Comparison of ENCODE assay signal across 1 cellular context in genomic region chr22:35742342-35743100, GRCh38.
TF ChIP-seq lines count a peak whose summit lies in the region.

No MANE protein-coding gene starts in this region.

TF ChIP-seq in K562, 482 proteins besides CTCF, POLR2A, EP300 and RAD21 (continues in another document):
- TF ChIP-seq GTF2A2 (tag; IDR thresholded peaks at IDR 0.05) (no peak), BACH1 (tag; IDR thresholded peaks at IDR 0.05) (0 out of 2 replicates have a peak, but pooled peaks have one; percentile 37), POLR2G (IDR thresholded peaks at IDR 0.05; ENCODE audit: low read depth, low read length) (no peak), ZNF3 (CRISPR knock-in tag; IDR thresholded peaks at IDR 0.05) (no peak), NELFE (IDR thresholded peaks at IDR 0.05; ENCODE audit: insufficient read depth, insufficient read length) (no peak), AFF1 (IDR thresholded peaks at IDR 0.05; ENCODE audit: low read depth in 1 of 2, partially characterized antibody in 2 of 2) (no peak), SMARCE1 (IDR thresholded peaks at IDR 0.05) (peak; percentile 89), PHB (CRISPR knock-in tag; IDR thresholded peaks at IDR 0.05) (no peak), NR2C1 (IDR thresholded peaks at IDR 0.05) (peak; percentile 94), NR2C1 (tag; IDR thresholded peaks at IDR 0.05) (peak; percentile 95), FIP1L1 (IDR thresholded peaks at IDR 0.05; ENCODE audit: low read depth, low read length, poor library complexity, severe bottlenecking) (no peak), ARID3A (IDR thresholded peaks at IDR 0.05; ENCODE audit: borderline replicate concordance, low read depth, low read length) (peak; percentile 97), GTF2E2 (tag; IDR thresholded peaks at IDR 0.05) (no peak), SMAD4 (CRISPR knock-in tag; conservative IDR thresholded peaks at IDR 0.05) (peak; percentile 75), TEAD1 (CRISPR knock-in tag; IDR thresholded peaks at IDR 0.05) (0 out of 4 replicates have a peak, but pooled peaks of 1 of the 2 experiments have one; percentile 5), ZNF395 (CRISPR knock-in tag; IDR thresholded peaks at IDR 0.05) (peak; percentile 33; the same call in 1 of the 2 replicates), NFIC (IDR thresholded peaks at IDR 0.05) (peak; percentile 72), SOX6 (IDR thresholded peaks at IDR 0.05) (peak; percentile 86), ATF7 (IDR thresholded peaks at IDR 0.05) (peak; percentile 89), ZNF707 (CRISPR knock-in tag; conservative IDR thresholded peaks at IDR 0.05) (no peak), ADNP (tag; IDR thresholded peaks at IDR 0.05) (no peak), RREB1 (CRISPR knock-in tag; IDR thresholded peaks at IDR 0.05) (no peak), ZEB2 (IDR thresholded peaks at IDR 0.05) (peak; percentile 28; the same call in 1 of the 2 replicates), HDAC8 (tag; IDR thresholded peaks at IDR 0.05) (no peak), LEF1 (IDR thresholded peaks at IDR 0.05) (peak; percentile 80), ZNF639 (CRISPR knock-in tag; conservative IDR thresholded peaks at IDR 0.05 in 1 of 2, IDR thresholded peaks at IDR 0.05 in 1 of 2) (0 out of 4 replicates have a peak, but pooled peaks of 1 of the 2 experiments have one; percentile 39), ZNF274 (IDR thresholded peaks at IDR 0.05; ENCODE audit: borderline replicate concordance, low read depth, low read length) (no peak), KDM1A (IDR thresholded peaks at IDR 0.05) (peak; percentile 76 to 82), CBFA2T3 (IDR thresholded peaks at IDR 0.05) (peak; percentile 95), NR2F6 (CRISPR knock-in tag; IDR thresholded peaks at IDR 0.05) (no peak), CREM (IDR thresholded peaks at IDR 0.05; ENCODE audit: low read depth) (0 out of 2 replicates have a peak, but pooled peaks have one; percentile 19), RNF2 (IDR thresholded peaks at IDR 0.05) (peak; percentile 42; the same call in 1 of the 2 replicates), PBX2 (CRISPR knock-in tag; IDR thresholded peaks at IDR 0.05; ENCODE audit: low read depth) (no peak), PBX2 (tag; conservative IDR thresholded peaks at IDR 0.05; ENCODE audit: low read depth) (peak; percentile 81), ZFP36 (IDR thresholded peaks at IDR 0.05; ENCODE audit: low read depth, low read length, partially characterized antibody) (no peak), KHSRP (IDR thresholded peaks at IDR 0.05) (no peak), DACH1 (IDR thresholded peaks at IDR 0.05; ENCODE audit: partially characterized antibody) (peak; percentile 90), RB1 (IDR thresholded peaks at IDR 0.05; ENCODE audit: low read depth) (no peak), GABPA (tag; conservative IDR thresholded peaks at IDR 0.05; ENCODE audit: low read depth) (no peak), KLF13 (tag; IDR thresholded peaks at IDR 0.05; ENCODE audit: borderline replicate concordance, low read depth) (no peak)
- TF ChIP-seq, protein P1, sequence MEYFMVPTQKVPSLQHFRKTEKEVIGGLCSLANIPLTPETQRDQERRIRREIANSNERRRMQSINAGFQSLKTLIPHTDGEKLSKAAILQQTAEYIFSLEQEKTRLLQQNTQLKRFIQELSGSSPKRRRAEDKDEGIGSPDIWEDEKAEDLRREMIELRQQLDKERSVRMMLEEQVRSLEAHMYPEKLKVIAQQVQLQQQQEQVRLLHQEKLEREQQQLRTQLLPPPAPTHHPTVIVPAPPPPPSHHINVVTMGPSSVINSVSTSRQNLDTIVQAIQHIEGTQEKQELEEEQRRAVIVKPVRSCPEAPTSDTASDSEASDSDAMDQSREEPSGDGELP (CRISPR knock-in tag; IDR thresholded peaks at IDR 0.05; ENCODE audit: borderline replicate concordance) = peak; percentile 80
- TF ChIP-seq, protein P2, sequence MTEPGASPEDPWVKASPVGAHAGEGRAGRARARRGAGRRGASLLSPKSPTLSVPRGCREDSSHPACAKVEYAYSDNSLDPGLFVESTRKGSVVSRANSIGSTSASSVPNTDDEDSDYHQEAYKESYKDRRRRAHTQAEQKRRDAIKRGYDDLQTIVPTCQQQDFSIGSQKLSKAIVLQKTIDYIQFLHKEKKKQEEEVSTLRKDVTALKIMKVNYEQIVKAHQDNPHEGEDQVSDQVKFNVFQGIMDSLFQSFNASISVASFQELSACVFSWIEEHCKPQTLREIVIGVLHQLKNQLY (CRISPR knock-in tag; conservative IDR thresholded peaks at IDR 0.05) = no peak
- TF ChIP-seq, protein P3, sequence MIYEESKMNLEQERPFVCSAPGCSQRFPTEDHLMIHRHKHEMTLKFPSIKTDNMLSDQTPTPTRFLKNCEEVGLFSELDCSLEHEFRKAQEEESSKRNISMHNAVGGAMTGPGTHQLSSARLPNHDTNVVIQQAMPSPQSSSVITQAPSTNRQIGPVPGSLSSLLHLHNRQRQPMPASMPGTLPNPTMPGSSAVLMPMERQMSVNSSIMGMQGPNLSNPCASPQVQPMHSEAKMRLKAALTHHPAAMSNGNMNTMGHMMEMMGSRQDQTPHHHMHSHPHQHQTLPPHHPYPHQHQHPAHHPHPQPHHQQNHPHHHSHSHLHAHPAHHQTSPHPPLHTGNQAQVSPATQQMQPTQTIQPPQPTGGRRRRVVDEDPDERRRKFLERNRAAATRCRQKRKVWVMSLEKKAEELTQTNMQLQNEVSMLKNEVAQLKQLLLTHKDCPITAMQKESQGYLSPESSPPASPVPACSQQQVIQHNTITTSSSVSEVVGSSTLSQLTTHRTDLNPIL (CRISPR knock-in tag; IDR thresholded peaks at IDR 0.05) = no peak
